Comparison of ENCODE assay signal across 1 cellular context in genomic region chr15:84716036-84716732, GRCh38.
TF ChIP-seq lines count a peak whose summit lies in the region.

Gene SEC11A, minus strand, starts transcription at chr15:84716139. Its CDS starts 64 bp downstream, at chr15:84716075.

TF ChIP-seq in HepG2, 621 proteins besides CTCF, POLR2A, EP300 and RAD21 (continued from another document and continues in another):
- peak; percentile 96 for TF ChIP-seq ZNF574 (CRISPR knock-in tag; IDR thresholded peaks at IDR 0.05)
- TF ChIP-seq PRMT3 (CRISPR knock-in tag; IDR thresholded peaks at IDR 0.05; ENCODE audit: borderline replicate concordance, low read depth): no peak; the same call in 1 of the 2 replicates
- no peak for TF ChIP-seq HMGA1 (CRISPR knock-in tag; conservative IDR thresholded peaks at IDR 0.05)
- TF ChIP-seq BCL6 (CRISPR knock-in tag; IDR thresholded peaks at IDR 0.05): 0 out of 2 replicates have a peak, but pooled peaks have one; percentile 4
- no peak for TF ChIP-seq FOXP1 (IDR thresholded peaks at IDR 0.05)
- 0 out of 2 replicates have a peak, but pooled peaks have one; percentile 7 for TF ChIP-seq FOXP1 (CRISPR knock-in tag; IDR thresholded peaks at IDR 0.05)
- TF ChIP-seq KDM5A (IDR thresholded peaks at IDR 0.05; ENCODE audit: borderline replicate concordance, low read length): peak; percentile 84; the same call in 1 of the 2 replicates
- no peak for TF ChIP-seq MLLT10 (CRISPR knock-in tag; IDR thresholded peaks at IDR 0.05)
- peak; percentile 59 for TF ChIP-seq ISL2 (CRISPR knock-in tag; IDR thresholded peaks at IDR 0.05)
- TF ChIP-seq U2AF1 (optimal IDR thresholded peaks at IDR 0.05; ENCODE audit: low read depth, low read length): peak; percentile 94
- peak; percentile 72 for TF ChIP-seq NFYB (CRISPR knock-in tag; IDR thresholded peaks at IDR 0.05)
- no peak for TF ChIP-seq SYNCRIP (IDR thresholded peaks at IDR 0.05; ENCODE audit: insufficient read depth, low read depth, low read length)
- peak; percentile 60; the same call in 1 of the 2 replicates for TF ChIP-seq KLF11 (CRISPR knock-in tag; IDR thresholded peaks at IDR 0.05)
- peak; percentile 55 for TF ChIP-seq SOX5 (CRISPR knock-in tag; IDR thresholded peaks at IDR 0.05; ENCODE audit: borderline replicate concordance)
- TF ChIP-seq ZBTB37 (CRISPR knock-in tag; IDR thresholded peaks at IDR 0.05): no peak
- TF ChIP-seq ZSCAN21 (CRISPR knock-in tag; IDR thresholded peaks at IDR 0.05; ENCODE audit: borderline replicate concordance): peak; percentile 68; the same call in 1 of the 2 replicates
- TF ChIP-seq, protein P1, sequence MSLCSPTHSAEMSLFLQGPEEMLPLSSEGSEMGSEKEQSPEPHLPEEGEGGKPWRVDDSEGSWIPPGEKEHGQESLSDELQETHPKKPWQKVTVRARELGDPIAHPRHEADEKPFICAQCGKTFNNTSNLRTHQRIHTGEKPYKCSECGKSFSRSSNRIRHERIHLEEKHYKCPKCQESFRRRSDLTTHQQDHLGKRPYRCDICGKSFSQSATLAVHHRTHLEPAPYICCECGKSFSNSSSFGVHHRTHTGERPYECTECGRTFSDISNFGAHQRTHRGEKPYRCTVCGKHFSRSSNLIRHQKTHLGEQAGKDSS (CRISPR knock-in tag; IDR thresholded peaks at IDR 0.05; ENCODE audit: borderline replicate concordance, low read depth): peak; percentile 58; the same call in 1 of the 2 replicates
- peak; percentile 5; the same call in 1 of the 2 replicates for TF ChIP-seq NR2F2 (IDR thresholded peaks at IDR 0.05; ENCODE audit: borderline replicate concordance, low read depth)
- peak; percentile 27; the same call in 1 of the 2 replicates for TF ChIP-seq ZNF792 (CRISPR knock-in tag; IDR thresholded peaks at IDR 0.05)
- TF ChIP-seq, protein P2, sequence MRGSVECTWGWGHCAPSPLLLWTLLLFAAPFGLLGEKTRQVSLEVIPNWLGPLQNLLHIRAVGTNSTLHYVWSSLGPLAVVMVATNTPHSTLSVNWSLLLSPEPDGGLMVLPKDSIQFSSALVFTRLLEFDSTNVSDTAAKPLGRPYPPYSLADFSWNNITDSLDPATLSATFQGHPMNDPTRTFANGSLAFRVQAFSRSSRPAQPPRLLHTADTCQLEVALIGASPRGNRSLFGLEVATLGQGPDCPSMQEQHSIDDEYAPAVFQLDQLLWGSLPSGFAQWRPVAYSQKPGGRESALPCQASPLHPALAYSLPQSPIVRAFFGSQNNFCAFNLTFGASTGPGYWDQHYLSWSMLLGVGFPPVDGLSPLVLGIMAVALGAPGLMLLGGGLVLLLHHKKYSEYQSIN (CRISPR knock-in tag; IDR thresholded peaks at IDR 0.05; ENCODE audit: borderline replicate concordance): no peak
- TF ChIP-seq ZNF207 (IDR thresholded peaks at IDR 0.05; ENCODE audit: borderline replicate concordance): no peak
- TF ChIP-seq ZSCAN31 (CRISPR knock-in tag; IDR thresholded peaks at IDR 0.05; ENCODE audit: low read depth): peak; percentile 84; the same call in 1 of the 2 replicates
- peak; percentile 94 for TF ChIP-seq ZBTB40 (IDR thresholded peaks at IDR 0.05)
- TF ChIP-seq ZBTB40 (CRISPR knock-in tag; IDR thresholded peaks at IDR 0.05): peak; percentile 64; the same call in 1 of the 2 replicates
- peak; percentile 50; the same call in 1 of the 2 replicates for TF ChIP-seq CREB1 (IDR thresholded peaks at IDR 0.05)
- TF ChIP-seq CREB1 (CRISPR knock-in tag; IDR thresholded peaks at IDR 0.05): no peak
- TF ChIP-seq, protein P3, sequence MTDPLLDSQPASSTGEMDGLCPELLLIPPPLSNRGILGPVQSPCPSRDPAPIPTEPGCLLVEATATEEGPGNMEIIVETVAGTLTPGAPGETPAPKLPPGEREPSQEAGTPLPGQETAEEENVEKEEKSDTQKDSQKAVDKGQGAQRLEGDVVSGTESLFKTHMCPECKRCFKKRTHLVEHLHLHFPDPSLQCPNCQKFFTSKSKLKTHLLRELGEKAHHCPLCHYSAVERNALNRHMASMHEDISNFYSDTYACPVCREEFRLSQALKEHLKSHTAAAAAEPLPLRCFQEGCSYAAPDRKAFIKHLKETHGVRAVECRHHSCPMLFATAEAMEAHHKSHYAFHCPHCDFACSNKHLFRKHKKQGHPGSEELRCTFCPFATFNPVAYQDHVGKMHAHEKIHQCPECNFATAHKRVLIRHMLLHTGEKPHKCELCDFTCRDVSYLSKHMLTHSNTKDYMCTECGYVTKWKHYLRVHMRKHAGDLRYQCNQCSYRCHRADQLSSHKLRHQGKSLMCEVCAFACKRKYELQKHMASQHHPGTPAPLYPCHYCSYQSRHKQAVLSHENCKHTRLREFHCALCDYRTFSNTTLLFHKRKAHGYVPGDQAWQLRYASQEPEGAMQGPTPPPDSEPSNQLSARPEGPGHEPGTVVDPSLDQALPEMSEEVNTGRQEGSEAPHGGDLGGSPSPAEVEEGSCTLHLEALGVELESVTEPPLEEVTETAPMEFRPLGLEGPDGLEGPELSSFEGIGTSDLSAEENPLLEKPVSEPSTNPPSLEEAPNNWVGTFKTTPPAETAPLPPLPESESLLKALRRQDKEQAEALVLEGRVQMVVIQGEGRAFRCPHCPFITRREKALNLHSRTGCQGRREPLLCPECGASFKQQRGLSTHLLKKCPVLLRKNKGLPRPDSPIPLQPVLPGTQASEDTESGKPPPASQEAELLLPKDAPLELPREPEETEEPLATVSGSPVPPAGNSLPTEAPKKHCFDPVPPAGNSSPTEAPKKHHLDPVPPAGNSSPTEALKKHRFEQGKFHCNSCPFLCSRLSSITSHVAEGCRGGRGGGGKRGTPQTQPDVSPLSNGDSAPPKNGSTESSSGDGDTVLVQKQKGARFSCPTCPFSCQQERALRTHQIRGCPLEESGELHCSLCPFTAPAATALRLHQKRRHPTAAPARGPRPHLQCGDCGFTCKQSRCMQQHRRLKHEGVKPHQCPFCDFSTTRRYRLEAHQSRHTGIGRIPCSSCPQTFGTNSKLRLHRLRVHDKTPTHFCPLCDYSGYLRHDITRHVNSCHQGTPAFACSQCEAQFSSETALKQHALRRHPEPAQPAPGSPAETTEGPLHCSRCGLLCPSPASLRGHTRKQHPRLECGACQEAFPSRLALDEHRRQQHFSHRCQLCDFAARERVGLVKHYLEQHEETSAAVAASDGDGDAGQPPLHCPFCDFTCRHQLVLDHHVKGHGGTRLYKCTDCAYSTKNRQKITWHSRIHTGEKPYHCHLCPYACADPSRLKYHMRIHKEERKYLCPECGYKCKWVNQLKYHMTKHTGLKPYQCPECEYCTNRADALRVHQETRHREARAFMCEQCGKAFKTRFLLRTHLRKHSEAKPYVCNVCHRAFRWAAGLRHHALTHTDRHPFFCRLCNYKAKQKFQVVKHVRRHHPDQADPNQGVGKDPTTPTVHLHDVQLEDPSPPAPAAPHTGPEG (CRISPR knock-in tag; IDR thresholded peaks at IDR 0.05): peak; percentile 44; the same call in 1 of the 2 replicates
- TF ChIP-seq TRIM22 (IDR thresholded peaks at IDR 0.05): no peak
- no peak for TF ChIP-seq ZNF251 (CRISPR knock-in tag; IDR thresholded peaks at IDR 0.05)
- no peak; the same call in 1 of the 2 replicates for TF ChIP-seq NFE2 (CRISPR knock-in tag; IDR thresholded peaks at IDR 0.05)
- no peak for TF ChIP-seq NR3C1 (CRISPR knock-in tag; IDR thresholded peaks at IDR 0.05)
